ENCODE assay signal across 10 cellular contexts in the genomic region with DNA sequence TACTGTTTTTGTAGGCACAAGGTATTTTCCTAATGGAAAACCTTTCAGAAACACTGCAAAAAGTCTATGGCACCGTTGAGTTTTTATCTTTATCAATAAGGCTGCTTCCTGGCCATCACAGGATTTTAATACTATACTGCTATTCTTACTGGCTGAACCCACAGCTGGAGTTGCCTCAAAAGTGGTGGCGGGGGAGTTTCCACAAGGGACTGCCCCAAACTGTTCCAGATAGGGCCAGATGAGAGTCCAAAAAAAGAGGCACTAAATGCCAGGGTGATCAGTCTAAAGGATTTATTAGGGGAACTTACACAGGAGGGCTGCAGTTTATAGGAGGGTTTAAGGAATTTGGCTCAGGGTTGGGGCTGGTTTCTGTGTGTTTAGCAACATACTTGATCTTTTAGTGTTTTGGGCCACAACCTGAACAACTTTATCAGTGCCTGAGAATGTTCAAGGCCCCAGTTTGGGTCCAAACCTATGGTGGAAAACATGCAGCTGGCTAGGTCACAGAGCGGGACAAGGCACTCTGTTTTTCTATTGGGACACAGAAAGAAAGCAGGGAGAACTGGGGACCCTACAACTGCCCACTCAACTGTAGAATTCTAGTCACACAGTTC. TPM values are rescaled to one million over a fixed set of nuclear protein-coding genes. Genes with fewer than 3 reads are reported as not detected.
DNase-seq lines count a peak whose midpoint lies in the region; ATAC-seq and TF ChIP-seq lines count a peak whose summit lies in the region.
"Had no signal": no experiment of that assay in that cellular context is flagged by ENCODE, and none has a peak within 500 bp of the region (broad histone marks: within the 10 kb centered on the region; RNA-seq: fewer than 3 reads in every experiment).

No MANE protein-coding gene starts in this region.

- H3K27me3 Mint-ChIP-seq in activated T-cell treated with anti-CD3 and anti-CD28 coated beads, Interleukin-2, amount 50 U/mL, for 24 hours: no peaks in the 10 kb centered on the region
- H3K27me3 Mint-ChIP-seq in WTC11 (ENCODE audit: low read depth) (no peaks in the 10 kb centered on the region), neural progenitor cell (ENCODE audit: insufficient read depth, low read depth) (no peaks in the 10 kb centered on the region)

- no peaks in the 10 kb centered on the region for H3K9me2 ChIP-seq in PC-9 (ENCODE audit: insufficient read depth)

- H3K36me3 Mint-ChIP-seq in activated T-cell treated with anti-CD3 and anti-CD28 coated beads, Interleukin-2, amount 50 U/mL, for 24 hours (ENCODE audit: low read depth): peaks cover 49% of the 10 kb centered on the region
- no peaks in the 10 kb centered on the region for H3K36me3 Mint-ChIP-seq in WTC11
- peaks cover 50% of the 10 kb centered on the region for H3K36me3 Mint-ChIP-seq in stimulated activated effector memory CD8-positive, alpha-beta T cell treated with anti-CD3 and anti-CD28 coated beads, Interleukin-12 subunit alpha, Interleukin-12 subunit beta, amount 100 ng/mL, for 72 hours
- H3K36me3 Mint-ChIP-seq in neural progenitor cell: peaks cover 5% of the 10 kb centered on the region

- H3K36me3 ChIP-seq in heart right ventricle (peaks cover 0 to 35% (median 9%) of the 10 kb centered on the region in 9 donors), PC-9 (ENCODE audit: low read depth) (no peaks in the 10 kb centered on the region), neural progenitor cell (no peaks in the 10 kb centered on the region)

- intact Hi-C loops in heart right ventricle (cut with DNase I) (no loop called here), PC-9 (cut with micrococcal nuclease; ENCODE audit: unreplicated experiment) (no loop called here)

- H3K4me3 Mint-ChIP-seq in activated T-cell treated with anti-CD3 and anti-CD28 coated beads, Interleukin-2, amount 50 U/mL, for 24 hours: peak overlapping the region; percentile 37
- H3K4me3 Mint-ChIP-seq in WTC11: no peak overlapping the region
- H3K4me3 Mint-ChIP-seq in stimulated activated effector memory CD8-positive, alpha-beta T cell treated with anti-CD3 and anti-CD28 coated beads, Interleukin-12 subunit alpha, Interleukin-12 subunit beta, amount 100 ng/mL, for 72 hours: no peak overlapping the region
- H3K4me3 Mint-ChIP-seq in neural progenitor cell: no peak overlapping the region

- H3K9me3 ChIP-seq in heart right ventricle: no peaks in the 10 kb centered on the region
- H3K9me3 ChIP-seq in PC-9 (ENCODE audit: insufficient read depth, low read depth): no peaks in the 10 kb centered on the region
- no peaks in the 10 kb centered on the region for H3K9me3 ChIP-seq in neural progenitor cell (ENCODE audit: low read depth)

- H3K27ac Mint-ChIP-seq in activated T-cell treated with anti-CD3 and anti-CD28 coated beads, Interleukin-2, amount 50 U/mL, for 24 hours: peak overlapping the region; percentile 87
- peak overlapping the region; percentile 81; the same call in 1 of the 2 replicates for H3K27ac Mint-ChIP-seq in WTC11
- H3K27ac Mint-ChIP-seq in stimulated activated effector memory CD8-positive, alpha-beta T cell treated with anti-CD3 and anti-CD28 coated beads, Interleukin-12 subunit alpha, Interleukin-12 subunit beta, amount 100 ng/mL, for 72 hours: peak overlapping the region; percentile 54
- no peak overlapping the region for H3K27ac Mint-ChIP-seq in neural progenitor cell

- no peak overlapping the region for H3K4me2 ChIP-seq in PC-9
- H3K4me2 ChIP-seq in neural progenitor cell: no peak overlapping the region

- H3K4me3 ChIP-seq in heart right ventricle (no peak overlapping the region), PC-9 (no peak overlapping the region), neural progenitor cell (no peak overlapping the region)
- H3K4me3 ChIP-seq: SK-N-MC had no signal

- H4K20me1 ChIP-seq in PC-9 (ENCODE audit: insufficient read depth): no peaks in the 10 kb centered on the region
- peaks cover 10% of the 10 kb centered on the region for H4K20me1 ChIP-seq in neural progenitor cell (ENCODE audit: low read depth)

- no peaks in the 10 kb centered on the region for H3K9me3 Mint-ChIP-seq in activated T-cell treated with anti-CD3 and anti-CD28 coated beads, Interleukin-2, amount 50 U/mL, for 24 hours
- H3K9me3 Mint-ChIP-seq in WTC11: no peaks in the 10 kb centered on the region
- no peaks in the 10 kb centered on the region for H3K9me3 Mint-ChIP-seq in stimulated activated effector memory CD8-positive, alpha-beta T cell treated with anti-CD3 and anti-CD28 coated beads, Interleukin-12 subunit alpha, Interleukin-12 subunit beta, amount 100 ng/mL, for 72 hours
- H3K9me3 Mint-ChIP-seq in neural progenitor cell: peaks cover 5% of the 10 kb centered on the region

- H3F3A ChIP-seq in PC-9 (ENCODE audit: insufficient read depth, low read depth) (no peaks in the 10 kb centered on the region), neural progenitor cell (ENCODE audit: low read depth) (no peaks in the 10 kb centered on the region)

- CTCF ChIA-PET in WTC11 (lab: Charles Lee) (interaction anchor here (1.0 kb wide), 1 partner anchor 9 kb away, joined by 3 read pairs; no protein-coding TSS in a partner anchor), PC-9 (lab: Charles Lee) (no interaction called here)

- peaks cover 46% of the 10 kb centered on the region for H3K4me1 Mint-ChIP-seq in activated T-cell treated with anti-CD3 and anti-CD28 coated beads, Interleukin-2, amount 50 U/mL, for 24 hours (ENCODE audit: low read depth)
- peaks cover 8% of the 10 kb centered on the region for H3K4me1 Mint-ChIP-seq in WTC11
- H3K4me1 Mint-ChIP-seq in stimulated activated effector memory CD8-positive, alpha-beta T cell treated with anti-CD3 and anti-CD28 coated beads, Interleukin-12 subunit alpha, Interleukin-12 subunit beta, amount 100 ng/mL, for 72 hours: peaks cover 30% of the 10 kb centered on the region
- H3K4me1 Mint-ChIP-seq in neural progenitor cell: no peaks in the 10 kb centered on the region

- H3K27ac ChIP-seq in heart right ventricle: no peak overlapping the region
- no peak overlapping the region for H3K27ac ChIP-seq in PC-9
- H3K27ac ChIP-seq in neural progenitor cell: no peak overlapping the region

- H3K79me2 ChIP-seq in PC-9 (ENCODE audit: low read depth): peaks cover 59% of the 10 kb centered on the region
- H3K79me2 ChIP-seq in neural progenitor cell (ENCODE audit: low read depth): peaks cover 79% of the 10 kb centered on the region

- POLR2A ChIA-PET in WTC11 (lab: Charles Lee) (no interaction called here), PC-9 (lab: Charles Lee; ENCODE audit: unreplicated experiment) (no interaction called here)

- H2AFZ ChIP-seq in PC-9 (no peak overlapping the region), neural progenitor cell (replicated peaks) (no peak overlapping the region)

- DNase-seq in activated T-cell treated with anti-CD3 and anti-CD28 coated beads, Interleukin-2, amount 50 U/mL, for 24 hours: peak; percentile 36
- DNase-seq in activated T-cell treated with anti-CD3 and anti-CD28 coated beads for 4 hours (no peak), WTC11 (ENCODE audit: low spot score) (no peak), heart right ventricle (no peak), PC-9 (no peak), neural progenitor cell (ENCODE audit: low spot score) (no peak)
- no peak for DNase-seq in stimulated activated effector memory CD8-positive, alpha-beta T cell treated with anti-CD3 and anti-CD28 coated beads, Interleukin-12 subunit alpha, Interleukin-12 subunit beta, amount 100 ng/mL, for 72 hours (ENCODE audit: low spot score in 2 of 2)
- DNase-seq: MM.1S had no signal

- H3K27me3 ChIP-seq in heart right ventricle (no peaks in the 10 kb centered on the region), PC-9 (ENCODE audit: insufficient read depth, low read depth) (no peaks in the 10 kb centered on the region), neural progenitor cell (no peaks in the 10 kb centered on the region)

- 80 to 87% methylated on average over 3 of the region's 3 CpGs for WGBS in heart right ventricle, 2 donors

- H3K9ac ChIP-seq in neural progenitor cell: no peak overlapping the region

- ATAC-seq in HG02798 (IDR thresholded peaks at IDR 0.05; ENCODE audit: poor library complexity, unreplicated experiment) (peak; percentile 83), WTC11 (no peak), heart right ventricle (no peak)
- ATAC-seq in stimulated activated effector memory CD8-positive, alpha-beta T cell treated with anti-CD3 and anti-CD28 coated beads, Interleukin-12 subunit alpha, Interleukin-12 subunit beta, amount 100 ng/mL, for 72 hours: peak; percentile 86

- no peak for TF ChIP-seq CTCF in WTC11 (IDR thresholded peaks at IDR 0.05)
- TF ChIP-seq CTCF in heart right ventricle (IDR thresholded peaks at IDR 0.05): no peak
- no peak for TF ChIP-seq CTCF in PC-9 (conservative IDR thresholded peaks at IDR 0.05)
- TF ChIP-seq CTCF in neural progenitor cell (IDR thresholded peaks at IDR 0.05): no peak

- H3K4me1 ChIP-seq in heart right ventricle (peaks cover 0 to 28% (median 17%) of the 10 kb centered on the region in 9 donors), PC-9 (replicated peaks; ENCODE audit: insufficient read depth) (0 out of 2 replicates have a peak, but pooled peaks cover 4% of the 10 kb centered on the region), neural progenitor cell (no peaks in the 10 kb centered on the region)

- no TSS peak for BruUV-seq in PC-9 (replicated peaks; lab: Mats Ljungman, UMichigan)

TF ChIP-seq in WTC11, 78 proteins besides CTCF, POLR2A, EP300 and RAD21:
- TF ChIP-seq ZNF396 (CRISPR knock-in tag; IDR thresholded peaks at IDR 0.05; ENCODE audit: borderline replicate concordance) (no peak), OVOL2 (CRISPR knock-in tag; IDR thresholded peaks at IDR 0.05; ENCODE audit: borderline replicate concordance) (no peak)
TF ChIP-seq in WTC11: peak in this region for 0.

RNA-seq across cellular contexts. Expression of gene STAM, which starts 41.4 kb away (rescaled TPM):
- 20.7 to 24.2 TPM (median 22.9 TPM) in 3 replicates for total RNA-seq in WTC11 (2021)
- total RNA-seq in heart right ventricle: 10 to 100 TPM; 22.8 to 43.5 (median 31.8) TPM
- 10 to 100 TPM in 1 of 2 donors, 1 to 10 TPM in 1; 9.9 to 10.7 TPM for polyA plus RNA-seq in heart right ventricle
- 37.0 and 38.8 TPM in 2 replicates for total RNA-seq in PC-9 (2021)
- total RNA-seq in neural progenitor cell (ENCODE audit: low replicate concordance): 37.2 and 43.2 TPM in 2 replicates

Comparison
In these comparisons a context has a peak if more than half of its experiments do, and no peak if none do; other contexts are left out.
1. ATAC-seq: peak in HG02798 (single experiment) and stimulated activated effector memory CD8-positive, alpha-beta T cell treated with anti-CD3 and anti-CD28 coated beads, Interleukin-12 subunit alpha, Interleukin-12 subunit beta, amount 100 ng/mL, for 72 hours (single experiment); none in WTC11 (single experiment) and heart right ventricle (0 of 8).